In the genomic region with DNA sequence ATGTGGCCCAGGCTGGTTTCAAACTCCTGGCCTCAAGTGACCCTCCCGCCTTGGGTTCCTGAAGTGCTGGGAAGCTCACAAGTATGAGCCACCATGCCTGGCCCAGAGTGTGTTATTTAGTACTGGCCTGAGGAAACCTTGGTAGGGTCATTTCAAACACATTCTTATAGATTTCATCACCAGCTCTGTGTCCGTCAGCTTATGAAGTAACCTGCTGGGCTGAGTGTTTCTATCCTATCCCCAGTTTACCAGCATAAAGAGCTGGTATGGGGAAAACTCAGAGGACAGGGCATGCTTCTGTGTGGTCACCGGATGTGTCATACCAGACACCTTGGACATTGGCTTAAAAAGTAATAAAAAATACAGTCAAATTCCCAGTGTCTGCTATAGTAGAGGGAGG, we compare ENCODE assay signal across 16 cellular contexts. TPM values are rescaled to one million over a fixed set of nuclear protein-coding genes. Genes with fewer than 3 reads are reported as not detected.
A peak's percentile ranks its signal among the peaks of the same experiment; 100 is the strongest.
DNase-seq lines count a peak whose midpoint lies in the region; TF ChIP-seq lines count a peak whose summit lies in the region.
"Had no signal": no experiment of that assay in that cellular context is flagged by ENCODE, and none has a peak within 500 bp of the region (broad histone marks: within the 10 kb centered on the region; RNA-seq: fewer than 3 reads in every experiment).

No MANE protein-coding gene starts in this region.

- H3K27ac ChIP-seq in esophagus squamous epithelium, result peak overlapping the region in 3 of 4 donors; percentile 48 to 76 (median 66)
- H3K27ac ChIP-seq: left ventricle myocardium inferior had no signal

- no peaks in the 10 kb centered on the region for H3K27me3 ChIP-seq in esophagus squamous epithelium
- H3K27me3 ChIP-seq: adrenal gland had no signal

- DNase-seq in EL (peak; percentile 72), RPMI7951 (ENCODE audit: low read depth) (peak; percentile 70), esophagus squamous epithelium (lab: John Stamatoyannopoulos, UW) (no peak), osteocyte (ENCODE audit: extremely low spot score, unreplicated experiment) (no peak), Ammon's horn (ENCODE audit: low spot score) (no peak), NCI-H128 (lab: John Stamatoyannopoulos, UW; ENCODE audit: unreplicated experiment) (no peak), D341Med (ENCODE audit: low spot score) (no peak), NCI-H526 (lab: John Stamatoyannopoulos, UW) (no peak)
- DNase-seq: activated B cell treated with CpG ODN at 0.5 μM for 24 hours; CD4-positive, CD25-positive, alpha-beta regulatory T cell; head of caudate nucleus; left ventricle myocardium inferior; MV-4-11; stimulated activated naive CD8-positive, alpha-beta T cell treated with anti-CD3 and anti-CD28 coated beads, Interleukin-15, Interleukin-2, amounts not matched to agents 100 U/mL and 50 U/mL, for 24 hours had no signal

- peak overlapping the region; percentile 54 for H3K27ac Mint-ChIP-seq in osteocyte (ENCODE audit: unreplicated experiment)
- H3K27ac Mint-ChIP-seq: activated B cell treated with CpG ODN at 0.5 μM for 24 hours; CD4-positive, CD25-positive, alpha-beta regulatory T cell; natural killer cell treated with Interleukin-12 subunit alpha and Interleukin-12 subunit beta and Interleukin-15 and Interleukin-18, amount 100 ng/mL, for 72 hours had no signal

- intact Hi-C loops in esophagus squamous epithelium (cut with DNase I), result no loop called here

- H3K4me3 Mint-ChIP-seq in osteocyte (ENCODE audit: unreplicated experiment), result no peak overlapping the region
- H3K4me3 Mint-ChIP-seq: activated B cell treated with CpG ODN at 0.5 μM for 24 hours; CD4-positive, CD25-positive, alpha-beta regulatory T cell; natural killer cell treated with Interleukin-12 subunit alpha and Interleukin-12 subunit beta and Interleukin-15 and Interleukin-18, amount 100 ng/mL, for 72 hours had no signal

- 75 to 77% methylated on average over 3 of the region's 3 CpGs for WGBS in esophagus squamous epithelium, 2 donors

- peaks cover 27% of the 10 kb centered on the region for H3K4me1 Mint-ChIP-seq in osteocyte (ENCODE audit: unreplicated experiment)
- H3K4me1 Mint-ChIP-seq: activated B cell treated with CpG ODN at 0.5 μM for 24 hours had no signal

- H3K27me3 Mint-ChIP-seq in osteocyte (ENCODE audit: unreplicated experiment), result no peaks in the 10 kb centered on the region

- H3K4me1 ChIP-seq in esophagus squamous epithelium, result peaks cover 0 to 36% (median 4%) of the 10 kb centered on the region in 3 donors
- H3K4me1 ChIP-seq: adrenal gland had no signal

- no peak overlapping the region for H3K4me3 ChIP-seq in esophagus squamous epithelium
- H3K4me3 ChIP-seq: adrenal gland, left ventricle myocardium inferior had no signal

- TF ChIP-seq CTCF in esophagus squamous epithelium (IDR thresholded peaks at IDR 0.05), result no peak
- TF ChIP-seq CTCF in osteocyte (IDR thresholded peaks at IDR 0.05), result no peak

- H3K9me3 Mint-ChIP-seq in osteocyte (ENCODE audit: unreplicated experiment), result no peaks in the 10 kb centered on the region
- H3K9me3 Mint-ChIP-seq: activated B cell treated with CpG ODN at 0.5 μM for 24 hours; CD4-positive, CD25-positive, alpha-beta regulatory T cell; natural killer cell treated with Interleukin-12 subunit alpha and Interleukin-12 subunit beta and Interleukin-15 and Interleukin-18, amount 100 ng/mL, for 72 hours had no signal

- H3K36me3 ChIP-seq in esophagus squamous epithelium, result peaks cover 0 to 31% (median 0%) of the 10 kb centered on the region in 3 donors
- H3K36me3 ChIP-seq: adrenal gland had no signal

- no peak for TF ChIP-seq POLR2A in esophagus squamous epithelium (IDR thresholded peaks at IDR 0.05)

- peaks cover 4% of the 10 kb centered on the region for H3K36me3 Mint-ChIP-seq in osteocyte (ENCODE audit: unreplicated experiment)
- H3K36me3 Mint-ChIP-seq: CD4-positive, CD25-positive, alpha-beta regulatory T cell; natural killer cell treated with Interleukin-12 subunit alpha and Interleukin-12 subunit beta and Interleukin-15 and Interleukin-18, amount 100 ng/mL, for 72 hours had no signal

- no peaks in the 10 kb centered on the region for H3K9me3 ChIP-seq in esophagus squamous epithelium
- H3K9me3 ChIP-seq: adrenal gland, left ventricle myocardium inferior had no signal

RNA-seq across cellular contexts. Expression of gene PTPN3, which starts 45.3 kb away (rescaled TPM):
- total RNA-seq in RPMI7951 (2014; rRNA removed; shearing (Covaris generic)), result 1.6 TPM in 2 replicates
- 10 to 100 TPM; 11.8 to 21.6 (median 14.1) TPM for total RNA-seq in esophagus squamous epithelium
- total RNA-seq in osteocyte, result 4.6 and 4.7 TPM in 2 replicates

Comparison
In these comparisons a context has a peak if more than half of its experiments do, and no peak if none do; other contexts are left out.
1. DNase-seq: peak in EL (single experiment) and RPMI7951 (single experiment); none in esophagus squamous epithelium (single experiment), osteocyte (single experiment), Ammon's horn (single experiment), NCI-H128 (single experiment), D341Med (single experiment) and NCI-H526 (0 of 2).